In the genomic region with DNA sequence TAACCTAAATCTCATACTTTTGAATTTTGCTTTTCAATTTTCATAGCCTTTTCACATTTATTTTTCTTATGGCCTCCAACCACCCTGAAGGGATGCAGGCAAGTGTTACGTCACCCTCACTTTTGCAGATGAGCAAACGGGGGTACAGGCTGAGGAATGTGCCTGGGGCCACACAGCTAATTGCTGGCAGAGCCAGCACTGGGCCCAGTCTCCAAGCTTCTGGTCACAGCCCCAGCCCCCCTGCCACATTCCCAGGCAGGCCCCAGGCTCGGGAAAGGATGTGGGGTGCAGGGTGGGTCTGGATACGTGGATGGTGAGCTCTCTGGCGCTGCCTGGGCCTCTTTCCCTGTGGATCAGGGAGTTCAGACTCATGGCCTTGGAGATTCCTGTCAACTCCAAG, we compare ENCODE assay signal across 28 cellular contexts.
"Had no signal": no experiment of that assay in that cellular context is flagged by ENCODE, and none has a peak within 500 bp of the region (broad histone marks: within the 10 kb centered on the region; RNA-seq: fewer than 3 reads in every experiment).

No MANE protein-coding gene starts in this region.

- H3K27ac ChIP-seq: adrenal gland, body of pancreas, breast epithelium, SJSA1 had no signal

- H3K4me2 ChIP-seq: SK-N-SH had no signal

- H3K9ac ChIP-seq: SK-N-SH had no signal

- H3K4me3 ChIP-seq: adrenal gland, body of pancreas, breast epithelium, SJSA1 had no signal

- H3K36me3 ChIP-seq: adrenal gland, breast epithelium, SJSA1 had no signal

- FAIRE-seq: astrocyte, TTC549 had no signal

- H3K27me3 ChIP-seq: adrenal gland, body of pancreas, breast epithelium, SJSA1 had no signal

- H3K9me3 ChIP-seq: adrenal gland, body of pancreas, breast epithelium, SJSA1, SK-N-SH had no signal

- H3K4me1 ChIP-seq: breast epithelium, SJSA1 had no signal

- ATAC-seq: activated naive CD4-positive, alpha-beta T cell treated with anti-CD3 and anti-CD28 coated beads, Interleukin-2, amount 50 U/mL, for 72 hours; body of pancreas; Panc1; WTC11 had no signal

- DNase-seq: activated CD4-positive, alpha-beta memory T cell treated with anti-CD3 and anti-CD28 coated beads for 36 hours; activated CD4-positive, alpha-beta T cell treated with anti-CD3 and anti-CD28 coated beads for 4 hours; activated CD4-positive, alpha-beta T cell treated with anti-CD3 and anti-CD28 coated beads, Interleukin-2, amount 50 U/mL, for 1 hour; activated CD4-positive, CD25-positive, alpha-beta regulatory T cell treated with anti-CD3 and anti-CD28 coated beads, Interleukin-2, amount 50 U/mL, for 72 hours; activated CD8-positive, alpha-beta memory T cell treated with anti-CD3 and anti-CD28 coated beads, Interleukin-2, amount 50 U/mL, for 4 hours; activated gamma-delta T cell treated with Interleukin-2 at 50 U/mL for 16 hours; activated naive CD4-positive, alpha-beta T cell treated with anti-CD3 and anti-CD28 coated beads for 36 hours; activated T-cell treated with anti-CD3 and anti-CD28 coated beads for 4 hours; activated T-cell treated with anti-CD3 and anti-CD28 coated beads, Interleukin-2, amount 50 U/mL, for 4 hours; adrenal gland; body of pancreas; NCI-H1105; NCI-H1417 treated with DMSO at 0.1 percent for 48 hours; NCI-H1694; NCI-H1930; NCI-H2081 treated with DMSO at 0.1 percent for 48 hours; NCI-H345; NCI-H524 treated with DMSO at 0.1 percent for 48 hours; RPMI8226; SHP77 treated with DMSO at 0.1 percent for 48 hours; SK-N-SH had no signal
